In the genomic region with DNA sequence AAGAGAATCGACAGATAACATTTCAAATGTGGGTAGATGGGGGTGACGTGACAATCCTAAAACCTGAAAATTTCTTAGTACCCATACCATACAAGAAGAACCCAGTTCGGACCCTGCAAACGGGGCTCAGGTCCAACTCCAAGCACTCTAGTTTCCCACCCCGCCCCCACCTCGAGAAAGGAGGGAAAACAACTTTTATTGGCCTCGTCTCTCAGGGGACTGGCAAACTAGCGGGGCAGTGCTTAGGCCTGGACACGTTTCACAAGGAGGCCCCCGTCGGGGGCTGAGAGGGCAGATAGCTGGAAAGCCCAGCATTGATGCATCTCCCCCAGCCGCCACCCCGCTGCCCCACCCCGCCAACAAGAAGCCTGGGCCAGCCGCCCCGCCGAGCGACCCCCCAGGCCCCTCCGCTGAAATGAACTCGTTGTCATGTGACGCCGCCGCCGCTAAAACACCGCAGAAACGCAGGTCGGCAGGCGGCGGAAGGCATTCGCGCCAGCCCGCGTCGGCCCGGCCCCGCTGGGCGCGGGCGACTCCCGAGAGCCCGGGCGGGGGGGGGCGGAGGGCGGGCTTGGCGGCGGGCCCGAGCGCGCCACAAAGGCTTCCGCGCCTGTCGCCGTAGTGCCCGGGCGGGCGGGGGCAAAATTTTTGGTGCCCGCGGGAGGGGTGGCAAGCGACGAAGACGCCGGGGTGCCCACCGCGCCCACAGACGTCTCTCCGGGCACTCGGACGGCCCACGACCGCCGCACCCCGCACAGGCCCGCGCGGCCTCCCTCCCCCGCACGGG, we compare ENCODE assay signal across 8 cellular contexts. TPM values are rescaled to one million over a fixed set of nuclear protein-coding genes. Genes with fewer than 3 reads are reported as not detected.
DNase-seq lines count a peak whose midpoint lies in the region; ATAC-seq, FAIRE-seq and TF ChIP-seq lines count a peak whose summit lies in the region.

No MANE protein-coding gene starts in this region.

- peak overlapping the region; percentile 63 to 89 for H3K4me3 ChIP-seq in kidney (ENCODE audit: low read length in 2 of 2)

- H3K36me3 ChIP-seq in kidney (ENCODE audit: control insufficient read depth in 1 of 2, insufficient read depth in 2 of 2, low read length in 2 of 2) = no peaks in the 10 kb centered on the region

- peaks cover 2 to 16% of the 10 kb centered on the region in 2 donors for H3K4me1 ChIP-seq in kidney (ENCODE audit: control insufficient read depth in 1 of 2, insufficient read depth in 1 of 2, low read depth in 1 of 2, low read length in 2 of 2)

- no peak for TF ChIP-seq CTCF in kidney (IDR thresholded peaks at IDR 0.05; ENCODE audit: borderline replicate concordance, extremely low read depth, insufficient read depth)

- FAIRE-seq in kidney (lab: Jason Lieb, UNC) = no peak

- H3K9ac ChIP-seq in kidney (ENCODE audit: low read length in 2 of 2) = peak overlapping the region; percentile 56 to 84

- DNase-seq in NCI-H345 treated with DMSO at 0.1 percent for 48 hours (lab: John Stamatoyannopoulos, UW; ENCODE audit: unreplicated experiment) (peak; percentile 11), kidney (peak; percentile 91), epidermal melanocyte (ENCODE audit: insufficient read length, low spot score) (no peak)
- DNase-seq in activated CD4-positive, CD25-positive, alpha-beta regulatory T cell treated with anti-CD3 and anti-CD28 coated beads, Interleukin-2, amount 50 U/mL, for 72 hours = peak; percentile 67
- DNase-seq in central memory CD4-positive, alpha-beta T cell = peak; percentile 58
- DNase-seq in stimulated activated CD4-positive, alpha-beta T cell treated with anti-CD3 and anti-CD28 coated beads, Interleukin-15, amount 100 ng/mL, for 24 hours = peak; percentile 70

- peak; percentile 3 for ATAC-seq in HG02981 (IDR thresholded peaks at IDR 0.05; ENCODE audit: unreplicated experiment)

- peak overlapping the region; percentile 98 for H3K27ac ChIP-seq in kidney (ENCODE audit: low read depth in 2 of 2, low read length in 2 of 2)

- intact Hi-C loops in kidney (cut with DNase I) = loop anchor here (10.0 kb wide), 1 partner anchor 263 kb away; no protein-coding TSS in a partner anchor

- no peaks in the 10 kb centered on the region for H3K9me3 ChIP-seq in kidney (ENCODE audit: control insufficient read depth in 1 of 2, low read length in 2 of 2)

- peak; percentile 13 for TF ChIP-seq POLR2A in GM10847 (IDR thresholded peaks at IDR 0.05; ENCODE audit: extremely low read depth, insufficient read length)

RNA-seq across cellular contexts. Expression of gene STAG1, which starts 0.7 kb away (rescaled TPM):
- 49.9 TPM for total RNA-seq in kidney
- 7.8 TPM for polyA plus RNA-seq in kidney (ENCODE audit: insufficient read depth, low read depth, low replicate concordance)
